Comparison of ENCODE assay signal across 9 cellular contexts in the genomic region with DNA sequence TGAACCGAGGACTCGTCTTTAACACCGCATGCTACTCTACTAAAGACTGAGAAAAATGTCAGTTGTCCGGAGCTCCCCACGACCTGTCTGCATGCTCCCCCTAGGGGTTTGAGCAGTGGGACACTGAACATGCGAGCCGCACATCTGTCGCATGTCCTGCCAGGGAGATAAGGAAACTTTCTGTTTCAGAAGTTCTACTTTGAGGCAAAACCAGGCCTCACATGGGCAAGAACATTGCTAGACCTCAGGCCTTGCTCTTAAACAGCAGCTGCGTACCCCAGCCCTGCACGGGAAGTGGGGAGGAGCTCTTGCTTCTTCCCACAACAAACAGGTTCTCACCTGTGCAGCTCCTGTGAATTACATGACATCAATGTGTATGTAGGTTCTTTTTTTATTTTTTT. TPM values are rescaled to one million over a fixed set of nuclear protein-coding genes. Genes with fewer than 3 reads are reported as not detected.
A peak's percentile ranks its signal among the peaks of the same experiment; 100 is the strongest.
DNase-seq lines count a peak whose midpoint lies in the region; ATAC-seq, FAIRE-seq and TF ChIP-seq lines count a peak whose summit lies in the region.
"Had no signal": no experiment of that assay in that cellular context is flagged by ENCODE, and none has a peak within 500 bp of the region (broad histone marks: within the 10 kb centered on the region; RNA-seq: fewer than 3 reads in every experiment).

No MANE protein-coding gene starts in this region.

- peak; percentile 70 for ATAC-seq in CD8-positive, alpha-beta T cell
- ATAC-seq in GM21447 (IDR thresholded peaks at IDR 0.05; ENCODE audit: unreplicated experiment): peak; percentile 40

- no peaks in the 10 kb centered on the region for H3K27me3 ChIP-seq in CD8-positive, alpha-beta T cell (ENCODE audit: insufficient read depth, low read length)
- H3K27me3 ChIP-seq in vagina (no peaks in the 10 kb centered on the region), dorsolateral prefrontal cortex (no peaks in the 10 kb centered on the region)

- H3K4me1 ChIP-seq in CD8-positive, alpha-beta T cell (ENCODE audit: insufficient read depth, low read length): peaks cover 65% of the 10 kb centered on the region
- H3K4me1 ChIP-seq in vagina: peaks cover 13% of the 10 kb centered on the region

- CTCF ChIA-PET in CD8-positive, alpha-beta T cell (lab: Charles Lee): interaction anchor here (0.7 to 5.4 kb wide), 10 partner anchors 9 to 192 kb away, joined by 3 to 25 read pairs (median 6); a partner anchor contains a TSS
- CTCF ChIA-PET in activated naive CD4-positive, alpha-beta T cell treated with anti-CD3 and anti-CD28 coated beads, Interleukin-2, amount 10 ng/mL, durations not matched to agents 7 days and 5 days (lab: Charles Lee): interaction anchor here (0.7 to 5.7 kb wide), 10 partner anchors 10 to 424 kb away, joined by 3 to 36 read pairs (median 4); a partner anchor contains a TSS

- peak overlapping the region; percentile 79 for H3K4me3 Mint-ChIP-seq in CD8-positive, alpha-beta T cell
- peak overlapping the region; percentile 9 for H3K4me3 Mint-ChIP-seq in activated naive CD4-positive, alpha-beta T cell treated with anti-CD3 and anti-CD28 coated beads, Interleukin-2, amount 10 ng/mL, durations not matched to agents 7 days and 5 days

- H3K4me3 ChIP-seq in CD8-positive, alpha-beta T cell (ENCODE audit: low read depth, low read length): peak overlapping the region; percentile 18
- H3K4me3 ChIP-seq in vagina (no peak overlapping the region), dorsolateral prefrontal cortex (no peak overlapping the region)

- no peaks in the 10 kb centered on the region for H3K9me3 Mint-ChIP-seq in CD8-positive, alpha-beta T cell
- H3K9me3 Mint-ChIP-seq in activated naive CD4-positive, alpha-beta T cell treated with anti-CD3 and anti-CD28 coated beads, Interleukin-2, amount 10 ng/mL, durations not matched to agents 7 days and 5 days: no peaks in the 10 kb centered on the region

- intact Hi-C loops in CD8-positive, alpha-beta T cell (cut with DNase I, micrococcal nuclease): loop anchor here (1.0 to 5.0 kb wide), 6 partner anchors 16 to 76 kb away; a partner anchor contains a TSS
- intact Hi-C loops in vagina (cut with DNase I): no loop called here
- intact Hi-C loops in dorsolateral prefrontal cortex (cut with DNase I): no loop called here

- DNase-seq in CD8-positive, alpha-beta T cell: peak; percentile 38 to 91 (median 67)
- DNase-seq in activated naive CD4-positive, alpha-beta T cell treated with anti-CD3 and anti-CD28 coated beads, Interleukin-2, amount 10 ng/mL, durations not matched to agents 7 days and 5 days: peak; percentile 79
- DNase-seq in vagina (ENCODE audit: extremely low spot score in 2 of 2) (no peak), dorsolateral prefrontal cortex (no peak), NCI-H2196 (lab: John Stamatoyannopoulos, UW; ENCODE audit: unreplicated experiment) (no peak), HTR-8/SVneo (ENCODE audit: insufficient read length, low spot score) (no peak)

- no peaks in the 10 kb centered on the region for H3K27me3 Mint-ChIP-seq in CD8-positive, alpha-beta T cell (ENCODE audit: low read depth)
- H3K27me3 Mint-ChIP-seq in activated naive CD4-positive, alpha-beta T cell treated with anti-CD3 and anti-CD28 coated beads, Interleukin-2, amount 10 ng/mL, durations not matched to agents 7 days and 5 days: peaks cover 1% of the 10 kb centered on the region

- TF ChIP-seq CTCF in CD8-positive, alpha-beta T cell (IDR thresholded peaks at IDR 0.05): peak; percentile 23
- no peak for TF ChIP-seq CTCF in vagina (IDR thresholded peaks at IDR 0.05)
- no peak for TF ChIP-seq CTCF in dorsolateral prefrontal cortex (IDR thresholded peaks at IDR 0.05 in 54 of 56, conservative IDR thresholded peaks at IDR 0.05 in 2 of 56; ENCODE audit: low read depth in 1 of 56, partially characterized antibody in 56 of 56)

- H3K9me3 ChIP-seq in CD8-positive, alpha-beta T cell (ENCODE audit: low read length): no peaks in the 10 kb centered on the region
- no peaks in the 10 kb centered on the region for H3K9me3 ChIP-seq in KOPT-K1 (ENCODE audit: insufficient read depth, low read length, poor library complexity, severe bottlenecking)
- no peaks in the 10 kb centered on the region for H3K9me3 ChIP-seq in vagina

- no peak for TF ChIP-seq POLR2A in vagina (IDR thresholded peaks at IDR 0.05)

- peak overlapping the region; percentile 96 for H3K27ac Mint-ChIP-seq in CD8-positive, alpha-beta T cell
- H3K27ac Mint-ChIP-seq in activated naive CD4-positive, alpha-beta T cell treated with anti-CD3 and anti-CD28 coated beads, Interleukin-2, amount 10 ng/mL, durations not matched to agents 7 days and 5 days: peak overlapping the region; percentile 86

- H3K36me3 ChIP-seq in CD8-positive, alpha-beta T cell (ENCODE audit: insufficient read depth, low read length): no peaks in the 10 kb centered on the region
- H3K36me3 ChIP-seq in KOPT-K1 (ENCODE audit: insufficient read depth, low read length): no peaks in the 10 kb centered on the region
- no peaks in the 10 kb centered on the region for H3K36me3 ChIP-seq in vagina

- POLR2A ChIA-PET in CD8-positive, alpha-beta T cell (lab: Charles Lee): interaction anchor here (0.6 to 6.6 kb wide), 5 partner anchors 16 to 136 kb away, joined by 3 to 71 read pairs (median 5); a partner anchor contains a TSS

- no peak for FAIRE-seq in HTR-8/SVneo (lab: Jason Lieb, UNC)

- H3K4me1 Mint-ChIP-seq in CD8-positive, alpha-beta T cell (ENCODE audit: low read depth): peaks cover 80% of the 10 kb centered on the region
- peaks cover 56% of the 10 kb centered on the region for H3K4me1 Mint-ChIP-seq in activated naive CD4-positive, alpha-beta T cell treated with anti-CD3 and anti-CD28 coated beads, Interleukin-2, amount 10 ng/mL, durations not matched to agents 7 days and 5 days

- H3K27ac ChIP-seq in CD8-positive, alpha-beta T cell (ENCODE audit: low read depth, low read length): peak overlapping the region; percentile 15
- H3K27ac ChIP-seq in KOPT-K1 (ENCODE audit: low read depth, low read length, poor library complexity, severe bottlenecking) (peak overlapping the region; percentile 70), vagina (no peak overlapping the region), dorsolateral prefrontal cortex (peak overlapping the region in 21 of 59 donors; percentile 4 to 91 (median 28))
- H3K27ac ChIP-seq: C4-2B had no signal

- H3K36me3 Mint-ChIP-seq in CD8-positive, alpha-beta T cell: no peaks in the 10 kb centered on the region
- no peaks in the 10 kb centered on the region for H3K36me3 Mint-ChIP-seq in activated naive CD4-positive, alpha-beta T cell treated with anti-CD3 and anti-CD28 coated beads, Interleukin-2, amount 10 ng/mL, durations not matched to agents 7 days and 5 days

RNA-seq across cellular contexts. Expression of a gene that starts 30.3 kb away (rescaled TPM):
- 100 to 1,000 TPM; 123 to 134 TPM for total RNA-seq in CD8-positive, alpha-beta T cell
- total RNA-seq in vagina: 45.2 TPM
- 10 to 100 TPM; 24.1 to 66.9 (median 36.4) TPM for total RNA-seq in dorsolateral prefrontal cortex

Comparison
In these comparisons a context has a peak if more than half of its experiments do, and no peak if none do; other contexts are left out.
1. DNase-seq: peak in CD8-positive, alpha-beta T cell (7 of 7) and activated naive CD4-positive, alpha-beta T cell treated with anti-CD3 and anti-CD28 coated beads, Interleukin-2, amount 10 ng/mL, durations not matched to agents 7 days and 5 days (single experiment); none in vagina (0 of 2), dorsolateral prefrontal cortex (0 of 10), NCI-H2196 (single experiment) and HTR-8/SVneo (single experiment).
2. intact Hi-C loops: an anchor here in CD8-positive, alpha-beta T cell (1.0 to 5.0 kb wide); none called in vagina and dorsolateral prefrontal cortex.